ENCODE assay signal across 10 cellular contexts in genomic region chr2:12262681-12263436, GRCh38.
A peak's percentile ranks its signal among the peaks of the same experiment; 100 is the strongest.
DNase-seq lines count a peak whose midpoint lies in the region; ATAC-seq and TF ChIP-seq lines count a peak whose summit lies in the region.
"Had no signal": no experiment of that assay in that cellular context is flagged by ENCODE, and none has a peak within 500 bp of the region (broad histone marks: within the 10 kb centered on the region; RNA-seq: fewer than 3 reads in every experiment).

No MANE protein-coding gene starts in this region.

- no peak for TF ChIP-seq CTCF in DOHH2 (IDR thresholded peaks at IDR 0.05; ENCODE audit: low read depth, low read length, poor library complexity, severe bottlenecking)
- TF ChIP-seq CTCF in heart right ventricle (IDR thresholded peaks at IDR 0.05) = no peak
- TF ChIP-seq CTCF in upper lobe of right lung (IDR thresholded peaks at IDR 0.05) = no peak

- H3K36me3 ChIP-seq in DOHH2 (ENCODE audit: control insufficient read depth, low read length) = no peaks in the 10 kb centered on the region
- no peaks in the 10 kb centered on the region for H3K36me3 ChIP-seq in heart right ventricle
- H3K36me3 ChIP-seq in upper lobe of right lung = no peaks in the 10 kb centered on the region

- H3K9me3 ChIP-seq in DOHH2 (ENCODE audit: control insufficient read depth, insufficient read depth, low read length) (no peaks in the 10 kb centered on the region), heart right ventricle (no peaks in the 10 kb centered on the region), upper lobe of right lung (no peaks in the 10 kb centered on the region)

- H3K4me1 ChIP-seq in DOHH2 (ENCODE audit: control insufficient read depth, low read length) (peaks cover 33% of the 10 kb centered on the region), heart right ventricle (peaks cover 0 to 26% (median 14%) of the 10 kb centered on the region in 9 donors), upper lobe of right lung (peaks cover 4% of the 10 kb centered on the region)

- peak overlapping the region; percentile 78 for H3K4me2 ChIP-seq in DOHH2 (ENCODE audit: low read length)

- WGBS in heart right ventricle, 2 donors = 34 to 50% methylated on average over 2 of the region's 2 CpGs

- H4K20me1 ChIP-seq in DOHH2 (ENCODE audit: control insufficient read depth, insufficient read depth, low read depth, low read length) = no peaks in the 10 kb centered on the region

- H3K9me2 ChIP-seq in DOHH2 (replicated peaks; ENCODE audit: control insufficient read depth, low read length) = no peaks in the 10 kb centered on the region

- no peaks in the 10 kb centered on the region for H3K79me2 ChIP-seq in DOHH2 (ENCODE audit: control insufficient read depth, low read length)

- intact Hi-C loops in heart right ventricle (cut with DNase I) = loop anchor here in 1 of 10 donors (5.0 kb wide), 1 partner anchor 36 kb away; no protein-coding TSS in a partner anchor
- intact Hi-C loops in upper lobe of right lung (cut with DNase I) = no loop called here

- ATAC-seq in HG02938 (IDR thresholded peaks at IDR 0.05; ENCODE audit: unreplicated experiment) = peak; percentile 66
- ATAC-seq in heart right ventricle = peak in 7 of 8 donors; percentile 30 to 76 (median 65)
- ATAC-seq in GM19467 (IDR thresholded peaks at IDR 0.05; ENCODE audit: unreplicated experiment) = no peak
- ATAC-seq in upper lobe of right lung = no peak
- no peak for ATAC-seq in HG02678 (IDR thresholded peaks at IDR 0.05; ENCODE audit: unreplicated experiment)

- 0 out of 2 replicates have a peak, but pooled peaks cover 3% of the 10 kb centered on the region for H3F3A ChIP-seq in DOHH2 (ENCODE audit: control insufficient read depth, insufficient read depth)

- H3K4me3 ChIP-seq in DOHH2 (ENCODE audit: low read length) (peak overlapping the region; percentile 56), heart right ventricle (no peak overlapping the region), upper lobe of right lung (no peak overlapping the region)

- H3K27ac ChIP-seq in DOHH2 (ENCODE audit: low read depth, low read length) (peak overlapping the region; percentile 51), heart right ventricle (peak overlapping the region in 1 of 10 donors; percentile 17), upper lobe of right lung (no peak overlapping the region)

- H3K27me3 ChIP-seq in DOHH2 (ENCODE audit: control insufficient read depth, low read length) (no peaks in the 10 kb centered on the region), heart right ventricle (no peaks in the 10 kb centered on the region), upper lobe of right lung (no peaks in the 10 kb centered on the region)

- DNase-seq in RPMI8226 (peak; percentile 7), heart right ventricle (peak in 1 of 2 donors; percentile 17), upper lobe of right lung (no peak), H4 (ENCODE audit: low spot score) (no peak)
- DNase-seq: activated CD4-positive, alpha-beta T cell treated with anti-CD3 and anti-CD28 coated beads, Interleukin-2, amount 50 U/mL, for 1 hour; NCI-H2107 had no signal

Comparison
In these comparisons a context has a peak if more than half of its experiments do, and no peak if none do; other contexts are left out.
1. ATAC-seq: peak in HG02938 (single experiment) and heart right ventricle (7 of 8); none in GM19467 (single experiment), upper lobe of right lung (single experiment) and HG02678 (single experiment).